ENCODE assay signal across 24 cellular contexts in the genomic region with DNA sequence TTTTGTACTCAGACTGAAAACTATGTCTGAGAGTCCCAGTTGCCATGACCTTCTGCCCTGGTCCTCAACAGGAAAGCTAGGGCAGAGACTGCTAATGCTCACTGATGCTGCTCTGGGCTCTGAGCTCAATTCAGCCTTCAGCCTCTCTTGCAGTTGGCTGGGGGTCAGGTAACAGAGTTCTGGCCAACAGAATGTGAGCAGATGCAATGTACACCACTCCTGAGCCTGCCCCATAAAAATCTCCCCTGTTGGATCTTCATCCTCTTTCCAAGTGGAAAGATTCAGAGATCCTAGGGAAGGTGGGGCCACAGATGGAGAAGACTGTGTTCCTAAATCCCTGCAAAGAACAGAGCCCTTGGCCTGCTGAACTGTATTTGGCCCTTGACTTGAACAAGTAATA.
"Had no signal": no experiment of that assay in that cellular context is flagged by ENCODE, and none has a peak within 500 bp of the region (broad histone marks: within the 10 kb centered on the region; RNA-seq: fewer than 3 reads in every experiment).

No MANE protein-coding gene starts in this region.

- H3K27ac Mint-ChIP-seq: activated T-cell treated with anti-CD3 and anti-CD28 coated beads, Interleukin-2, amount 50 U/mL, for 72 hours; progenitor cell of endocrine pancreas; stimulated activated memory B cell treated with anti-CD40 and anti-IgM and Interleukin-4, amounts not matched to agents 10 μg/mL and 1 μg/mL and 100 μg/mL, for 72 hours had no signal

- H3K4me1 ChIP-seq: right lobe of liver, spleen, upper lobe of right lung had no signal

- DNase-seq: activated CD4-positive, alpha-beta T cell treated with anti-CD3 and anti-CD28 coated beads, Interleukin-2, amount 50 U/mL, for 1 hour; activated CD4-positive, CD25-positive, alpha-beta regulatory T cell treated with anti-CD3 and anti-CD28 coated beads, Interleukin-2, amount 50 U/mL, for 72 hours; activated CD8-positive, alpha-beta memory T cell treated with anti-CD3 and anti-CD28 coated beads for 24 hours; activated CD8-positive, alpha-beta memory T cell treated with anti-CD3 and anti-CD28 coated beads, Interleukin-2, amount 50 U/mL, for 48 hours; activated effector memory CD4-positive, alpha-beta T cell treated with anti-CD3 and anti-CD28 coated beads, Interleukin-2, amount 50 U/mL, for 16 hours; activated naive CD4-positive, alpha-beta T cell treated with anti-CD3 and anti-CD28 coated beads, Interleukin-2, amount 50 U/mL, for 16 hours; activated T-cell treated with anti-CD3 and anti-CD28 coated beads, Interleukin-2, amount 50 U/mL, for 72 hours; aorta; brain microvascular endothelial cell; erythroblast; right lobe of liver; spleen; stimulated activated CD4-positive, alpha-beta T cell treated with anti-CD3 and anti-CD28 coated beads, Interleukin-4, amount 100 ng/mL, for 4 hours; SW 1271; T-helper 2 cell; upper lobe of right lung had no signal

- H3K27me3 ChIP-seq: brain microvascular endothelial cell, right lobe of liver, spleen, upper lobe of right lung had no signal

- H3K36me3 ChIP-seq: brain microvascular endothelial cell, right lobe of liver, spleen, thoracic aorta, upper lobe of right lung had no signal

- H3K4me1 Mint-ChIP-seq: central memory CD8-positive, alpha-beta T cell; stimulated activated memory B cell treated with anti-CD40 and anti-IgM and Interleukin-4, amounts not matched to agents 10 μg/mL and 1 μg/mL and 100 μg/mL, for 72 hours had no signal

- H3K9me3 ChIP-seq: right lobe of liver, spleen, thoracic aorta, upper lobe of right lung had no signal

- H3K9me3 Mint-ChIP-seq: central memory CD8-positive, alpha-beta T cell had no signal

- H3K4me3 ChIP-seq: coronary artery, lung, right lobe of liver, spleen, thoracic aorta, upper lobe of right lung had no signal

- H3K4me3 Mint-ChIP-seq: activated T-cell treated with anti-CD3 and anti-CD28 coated beads, Interleukin-2, amount 50 U/mL, for 72 hours; central memory CD8-positive, alpha-beta T cell; neural crest cell; stimulated activated memory B cell treated with anti-CD40 and anti-IgM and Interleukin-4, amounts not matched to agents 10 μg/mL and 1 μg/mL and 100 μg/mL, for 72 hours had no signal

- H3K27me3 Mint-ChIP-seq: central memory CD8-positive, alpha-beta T cell; progenitor cell of endocrine pancreas; stimulated activated memory B cell treated with anti-CD40 and anti-IgM and Interleukin-4, amounts not matched to agents 10 μg/mL and 1 μg/mL and 100 μg/mL, for 72 hours had no signal

- H3K27ac ChIP-seq: brain microvascular endothelial cell, coronary artery, right lobe of liver, spleen, thoracic aorta, upper lobe of right lung, VCaP had no signal

- ATAC-seq: activated T-cell treated with anti-CD3 and anti-CD28 coated beads, Interleukin-2, amount 50 U/mL, for 72 hours; right lobe of liver; stimulated activated memory B cell treated with anti-CD40 and anti-IgM and Interleukin-4, amounts not matched to agents 10 μg/mL and 1 μg/mL and 100 μg/mL, for 72 hours; upper lobe of right lung had no signal

- H3K36me3 Mint-ChIP-seq: stimulated activated memory B cell treated with anti-CD40 and anti-IgM and Interleukin-4, amounts not matched to agents 10 μg/mL and 1 μg/mL and 100 μg/mL, for 72 hours had no signal
